ENCODE assay signal across 1 cellular context in the genomic region with DNA sequence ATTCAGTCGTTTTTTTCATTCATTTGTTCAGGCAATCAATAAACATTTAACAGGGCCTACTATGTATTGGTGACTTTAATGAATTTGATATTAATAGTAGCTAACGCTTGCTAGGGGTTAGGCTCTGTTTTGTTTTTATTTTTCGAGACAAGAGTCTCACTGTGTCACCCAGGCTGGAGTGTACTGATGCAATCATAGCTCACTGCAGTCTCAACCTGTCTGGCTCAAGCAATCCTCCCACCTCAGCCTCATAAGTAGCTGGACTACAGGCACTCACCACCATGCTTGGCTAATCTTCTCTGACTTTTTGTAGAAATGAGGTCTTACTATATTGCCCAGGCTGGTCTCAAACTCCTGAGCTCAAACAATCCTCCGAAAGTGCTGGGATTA.
TF ChIP-seq lines count a peak whose summit lies in the region.

No MANE protein-coding gene starts in this region.

TF ChIP-seq in H1, 55 proteins besides CTCF, POLR2A, EP300 and RAD21:
- TF ChIP-seq POU5F1 (IDR thresholded peaks at IDR 0.05; ENCODE audit: low read depth, low read length) (no peak), NANOG (IDR thresholded peaks at IDR 0.05; ENCODE audit: insufficient read depth, low read depth, low read length, poor library complexity, severe bottlenecking) (no peak), SUZ12 (IDR thresholded peaks at IDR 0.05; ENCODE audit: low read length) (no peak), BRCA1 (IDR thresholded peaks at IDR 0.05; ENCODE audit: low read depth, low read length) (no peak), KDM5A (IDR thresholded peaks at IDR 0.05; ENCODE audit: low read length) (no peak), EZH2 (IDR thresholded peaks at IDR 0.05; ENCODE audit: low read depth, low read length, severe bottlenecking) (no peak), HDAC2 (IDR thresholded peaks at IDR 0.05; ENCODE audit: borderline replicate concordance in 1 of 2, low read depth in 2 of 2, low read length in 2 of 2) (no peak), BACH1 (IDR thresholded peaks at IDR 0.05; ENCODE audit: low read length) (no peak), TBP (IDR thresholded peaks at IDR 0.05; ENCODE audit: low read depth, low read length) (no peak), KDM4A (IDR thresholded peaks at IDR 0.05; ENCODE audit: low read depth, low read length, severe bottlenecking) (no peak), ASH2L (IDR thresholded peaks at IDR 0.05; ENCODE audit: low read length) (no peak), TAF7 (optimal IDR thresholded peaks at IDR 0.05; ENCODE audit: borderline replicate concordance, low read depth, low read length) (no peak), CHD7 (IDR thresholded peaks at IDR 0.05; ENCODE audit: insufficient replicate concordance, low read length) (no peak), SAP30 (IDR thresholded peaks at IDR 0.05; ENCODE audit: insufficient read depth, insufficient replicate concordance, low read length) (no peak), FOSL1 (IDR thresholded peaks at IDR 0.05; ENCODE audit: insufficient read depth, low read depth, low read length) (no peak), BCL11A (IDR thresholded peaks at IDR 0.05; ENCODE audit: low read depth in 2 of 2, low read length in 2 of 2) (no peak), HDAC6 (IDR thresholded peaks at IDR 0.05; ENCODE audit: low read depth, low read length) (no peak), TEAD4 (IDR thresholded peaks at IDR 0.05; ENCODE audit: low read depth, low read length) (no peak), USF2 (IDR thresholded peaks at IDR 0.05; ENCODE audit: low read length) (no peak)
